Comparison of ENCODE assay signal across 8 cellular contexts in genomic region chr4:127965803-127966175, GRCh38. TPM values are rescaled to one million over a fixed set of nuclear protein-coding genes. Genes with fewer than 3 reads are reported as not detected.
DNase-seq lines count a peak whose midpoint lies in the region; ATAC-seq and TF ChIP-seq lines count a peak whose summit lies in the region.

No MANE protein-coding gene starts in this region.

- no peaks in the 10 kb centered on the region for H3K36me3 ChIP-seq in mesendoderm (ENCODE audit: control insufficient read depth, insufficient read depth, low read length)

- WGBS in mesendoderm (ENCODE audit: extremely low coverage, insufficient coverage, low lambda C conversion rate): no CpG with 5 or more reads among the region's 15 CpGs

- H2BK15ac ChIP-seq in mesendoderm (replicated peaks; ENCODE audit: low read depth): no peak overlapping the region

- H3K4me3 ChIP-seq in coronary artery: peak overlapping the region; percentile 96
- H3K4me3 ChIP-seq in mesendoderm (ENCODE audit: low read length): peak overlapping the region; percentile 86

- no peak overlapping the region for H4K8ac ChIP-seq in mesendoderm (ENCODE audit: low read depth, low read length)

- H3K79me2 ChIP-seq in mesendoderm (ENCODE audit: control insufficient read depth, insufficient read depth, low read length): peaks cover 4% of the 10 kb centered on the region

- H3K79me1 ChIP-seq in mesendoderm (ENCODE audit: low read length): peaks cover 4% of the 10 kb centered on the region

- no peak overlapping the region for H2BK5ac ChIP-seq in mesendoderm (ENCODE audit: low read length)

- peak overlapping the region; percentile 91 for H3K56ac ChIP-seq in mesendoderm (ENCODE audit: low read length)

- H3K4me2 ChIP-seq in mesendoderm (ENCODE audit: low read length): peak overlapping the region; percentile 65

- H3K4me1 ChIP-seq in mesendoderm (ENCODE audit: control insufficient read depth, low read depth, low read length): no peaks in the 10 kb centered on the region

- H2AK5ac ChIP-seq in mesendoderm (ENCODE audit: low read length): no peak overlapping the region

- H3K4ac ChIP-seq in mesendoderm (ENCODE audit: low read depth, low read length): peak overlapping the region; percentile 26

- ATAC-seq in HG02852 (IDR thresholded peaks at IDR 0.05; ENCODE audit: unreplicated experiment): peak; percentile 29

- no peaks in the 10 kb centered on the region for H3K27me3 ChIP-seq in mesendoderm (ENCODE audit: insufficient read depth, low read length, poor library complexity)

- DNase-seq in NCI-H2227 (lab: John Stamatoyannopoulos, UW; ENCODE audit: unreplicated experiment) (peak; percentile 63), NCI-H2227 treated with DMSO at 0.1 percent for 48 hours (lab: John Stamatoyannopoulos, UW) (no peak), NCI-H146 treated with DMSO at 0.1 percent for 48 hours (lab: John Stamatoyannopoulos, UW; ENCODE audit: unreplicated experiment) (peak; percentile 37), coronary artery (ENCODE audit: low spot score) (peak; percentile 75), mesendoderm (peak; percentile 80)
- peak; percentile 61 for DNase-seq in activated CD4-positive, alpha-beta T cell treated with anti-CD3 and anti-CD28 coated beads, Interleukin-2, amount 50 U/mL, for 1 hour
- peak; percentile 17 to 45 for DNase-seq in stimulated activated CD8-positive, alpha-beta memory T cell treated with anti-CD3 and anti-CD28 coated beads, Interleukin-2, amount 100 ng/mL, for 1 hour (ENCODE audit: low read depth in 2 of 2)

- no peak overlapping the region for H4K5ac ChIP-seq in mesendoderm (ENCODE audit: low read length)

- peak overlapping the region; percentile 90 for H3K9ac ChIP-seq in mesendoderm (ENCODE audit: low read length)

- H3K23ac ChIP-seq in mesendoderm (ENCODE audit: low read length): no peak overlapping the region

- no peak for TF ChIP-seq CTCF in coronary artery (IDR thresholded peaks at IDR 0.05)

- peak overlapping the region; percentile 97 to 98 for H3K27ac ChIP-seq in coronary artery
- peak overlapping the region; percentile 85 for H3K27ac ChIP-seq in mesendoderm (ENCODE audit: low read depth, low read length)

- peak overlapping the region; percentile 51 for H3K18ac ChIP-seq in mesendoderm (ENCODE audit: low read length)

- H2BK120ac ChIP-seq in mesendoderm (ENCODE audit: low read depth, low read length): no peak overlapping the region

RNA-seq across cellular contexts. Expression of gene ABHD18, which starts 0.6 kb away (rescaled TPM):
- polyA plus RNA-seq in mesendoderm (2013, experiment 1 of 2): 8.4 TPM
- 8.4 TPM for polyA plus RNA-seq in mesendoderm (2013, experiment 2 of 2)

RNA-seq across cellular contexts. Expression of gene MFSD8, which starts 0.8 kb away (rescaled TPM):
- polyA plus RNA-seq in mesendoderm (2013, experiment 1 of 2): 9.3 TPM
- polyA plus RNA-seq in mesendoderm (2013, experiment 2 of 2): 10.2 TPM
